ENCODE assay signal across 16 cellular contexts in genomic region chr12:116432321-116432750, GRCh38.
DNase-seq lines count a peak whose midpoint lies in the region; ATAC-seq and TF ChIP-seq lines count a peak whose summit lies in the region.
"Had no signal": no experiment of that assay in that cellular context is flagged by ENCODE, and none has a peak within 500 bp of the region (broad histone marks: within the 10 kb centered on the region; RNA-seq: fewer than 3 reads in every experiment).

No MANE protein-coding gene starts in this region.

- H3K27ac ChIP-seq in GM23248 (no peak overlapping the region), fibroblast of lung (ENCODE audit: insufficient read depth, low read length) (no peak overlapping the region)
- no peak overlapping the region for H3K27ac ChIP-seq in CD8-positive, alpha-beta T cell (ENCODE audit: low read depth, low read length)

- H3K27ac Mint-ChIP-seq in osteocyte (ENCODE audit: unreplicated experiment): peak overlapping the region; percentile 96
- H3K27ac Mint-ChIP-seq in CD8-positive, alpha-beta T cell: no peak overlapping the region
- H3K27ac Mint-ChIP-seq: activated CD4-positive, alpha-beta T cell treated with anti-CD3 and anti-CD28 coated beads, Interleukin-2, amount 10 ng/mL, durations not matched to agents 7 days and 5 days; B cell had no signal

- H3K4me1 Mint-ChIP-seq in osteocyte (ENCODE audit: unreplicated experiment): peaks cover 62% of the 10 kb centered on the region
- peaks cover 5% of the 10 kb centered on the region for H3K4me1 Mint-ChIP-seq in CD8-positive, alpha-beta T cell (ENCODE audit: low read depth)
- H3K4me1 Mint-ChIP-seq: B cell had no signal

- TF ChIP-seq CTCF in fibroblast of lung (conservative IDR thresholded peaks at IDR 0.05 in 1 of 2, IDR thresholded peaks at IDR 0.05 in 1 of 2; ENCODE audit: low read depth in 1 of 2, low read length in 2 of 2) (no peak), osteocyte (IDR thresholded peaks at IDR 0.05) (no peak)
- TF ChIP-seq CTCF in CD8-positive, alpha-beta T cell (IDR thresholded peaks at IDR 0.05): no peak

- H2AFZ ChIP-seq in GM23248: no peak overlapping the region
- H2AFZ ChIP-seq in fibroblast of lung (ENCODE audit: low read length): no peak overlapping the region

- intact Hi-C loops in CD8-positive, alpha-beta T cell (cut with DNase I, micrococcal nuclease): no loop called here

- 45 to 47% methylated on average over 4 of the region's 4 CpGs for whole genome bisulfite sequencing in GM23248 (ENCODE audit: low coverage in 1 of 2, low lambda C conversion rate in 2 of 2, missing lambda C conversion rate in 2 of 2), 2 experiments

- no peak overlapping the region for H3K4me3 ChIP-seq in GM23248
- H3K4me3 ChIP-seq in fibroblast of lung (replicated peaks in 1 of 4; ENCODE audit: control extremely low read depth in 1 of 4, insufficient read depth in 1 of 4, low read depth in 3 of 4, low read length in 4 of 4): no peak overlapping the region
- no peak overlapping the region for H3K4me3 ChIP-seq in CD8-positive, alpha-beta T cell (ENCODE audit: low read depth, low read length)

- H3K9me3 ChIP-seq in GM23248 (ENCODE audit: low read depth) (no peaks in the 10 kb centered on the region), fibroblast of lung (ENCODE audit: control insufficient read depth, insufficient read depth, low read depth, low read length) (no peaks in the 10 kb centered on the region)
- no peaks in the 10 kb centered on the region for H3K9me3 ChIP-seq in CD8-positive, alpha-beta T cell (ENCODE audit: low read length)

- peaks cover 27% of the 10 kb centered on the region for H3K4me1 ChIP-seq in GM23248 (ENCODE audit: insufficient read depth)
- H3K4me1 ChIP-seq in fibroblast of lung (ENCODE audit: control insufficient read depth, extremely low read depth, insufficient read depth, low read length): peaks cover 7% of the 10 kb centered on the region
- H3K4me1 ChIP-seq in CD8-positive, alpha-beta T cell (ENCODE audit: insufficient read depth, low read length): no peaks in the 10 kb centered on the region

- no peaks in the 10 kb centered on the region for H3K9me3 Mint-ChIP-seq in osteocyte (ENCODE audit: unreplicated experiment)
- H3K9me3 Mint-ChIP-seq in CD8-positive, alpha-beta T cell: no peaks in the 10 kb centered on the region
- H3K9me3 Mint-ChIP-seq: activated CD4-positive, alpha-beta T cell treated with anti-CD3 and anti-CD28 coated beads, Interleukin-2, amount 10 ng/mL, durations not matched to agents 7 days and 5 days had no signal

- peaks cover 16% of the 10 kb centered on the region for H3F3A ChIP-seq in GM23248 (ENCODE audit: insufficient read depth)

- POLR2A ChIA-PET in CD8-positive, alpha-beta T cell (lab: Charles Lee): no interaction called here

- peaks cover 3% of the 10 kb centered on the region for H3K36me3 Mint-ChIP-seq in osteocyte (ENCODE audit: unreplicated experiment)
- no peaks in the 10 kb centered on the region for H3K36me3 Mint-ChIP-seq in CD8-positive, alpha-beta T cell

- in situ Hi-C loops in GM23248 (cut with MboI): no loop called here

- H3K79me2 ChIP-seq in GM23248 (ENCODE audit: insufficient read depth) (no peaks in the 10 kb centered on the region), fibroblast of lung (ENCODE audit: control insufficient read depth, insufficient read depth, low read length) (no peaks in the 10 kb centered on the region)

- H3K27me3 ChIP-seq in GM23248 (replicated peaks; ENCODE audit: insufficient read depth) (no peaks in the 10 kb centered on the region), fibroblast of lung (ENCODE audit: control insufficient read depth, insufficient read depth, low read length) (no peaks in the 10 kb centered on the region)
- H3K27me3 ChIP-seq in CD8-positive, alpha-beta T cell (ENCODE audit: insufficient read depth, low read length): no peaks in the 10 kb centered on the region

- peak; percentile 48 for DNase-seq in GM23248
- DNase-seq in RPMI7951 (ENCODE audit: low read depth): peak; percentile 81
- peak; percentile 47 to 92 for DNase-seq in fibroblast of lung (ENCODE audit: low read depth in 2 of 2)
- no peak for DNase-seq in osteocyte (ENCODE audit: extremely low spot score, unreplicated experiment)
- no peak for DNase-seq in CD8-positive, alpha-beta T cell
- DNase-seq in effector CD4-positive, alpha-beta T cell: no peak
- DNase-seq: activated CD4-positive, alpha-beta T cell treated with anti-CD3 and anti-CD28 coated beads, Interleukin-2, amount 10 ng/mL, durations not matched to agents 7 days and 5 days; activated naive CD4-positive, alpha-beta T cell; cortex of kidney; GF-D8; left cardiac atrium; NCI-H1092; NCI-H774; stimulated activated CD4-positive, alpha-beta T cell treated with anti-CD3 and anti-CD28 coated beads, Interleukin-2, amount 100 ng/mL, for 48 hours had no signal

- H3K4me2 ChIP-seq in GM23248 (ENCODE audit: unreplicated experiment) (no peak overlapping the region), fibroblast of lung (ENCODE audit: extremely low read depth, insufficient read depth, low read length) (no peak overlapping the region)

- no peak overlapping the region for H3K9ac ChIP-seq in GM23248
- no peak overlapping the region for H3K9ac ChIP-seq in fibroblast of lung (ENCODE audit: insufficient read depth, low read length)

- CTCF ChIA-PET in CD8-positive, alpha-beta T cell (lab: Charles Lee): no interaction called here

- no peaks in the 10 kb centered on the region for H3K9me2 ChIP-seq in GM23248 (ENCODE audit: insufficient read depth)

- H3K27me3 Mint-ChIP-seq in osteocyte (ENCODE audit: unreplicated experiment): no peaks in the 10 kb centered on the region
- H3K27me3 Mint-ChIP-seq in CD8-positive, alpha-beta T cell (ENCODE audit: low read depth): no peaks in the 10 kb centered on the region
- H3K27me3 Mint-ChIP-seq: B cell had no signal

- no peak for ATAC-seq in CD8-positive, alpha-beta T cell
- ATAC-seq in GM19467 (IDR thresholded peaks at IDR 0.05; ENCODE audit: unreplicated experiment): no peak

- no peaks in the 10 kb centered on the region for H4K20me1 ChIP-seq in GM23248 (ENCODE audit: insufficient read depth)
- no peaks in the 10 kb centered on the region for H4K20me1 ChIP-seq in fibroblast of lung (ENCODE audit: control insufficient read depth, extremely low read depth, insufficient read depth, low read length)

- no peak overlapping the region for H3K4me3 Mint-ChIP-seq in osteocyte (ENCODE audit: unreplicated experiment)
- H3K4me3 Mint-ChIP-seq in CD8-positive, alpha-beta T cell: no peak overlapping the region
- H3K4me3 Mint-ChIP-seq: activated CD4-positive, alpha-beta T cell treated with anti-CD3 and anti-CD28 coated beads, Interleukin-2, amount 10 ng/mL, durations not matched to agents 7 days and 5 days; B cell had no signal

- H3K36me3 ChIP-seq in GM23248 (ENCODE audit: low read depth): no peaks in the 10 kb centered on the region
- no peaks in the 10 kb centered on the region for H3K36me3 ChIP-seq in fibroblast of lung (ENCODE audit: control insufficient read depth, insufficient read depth, low read length)
- H3K36me3 ChIP-seq in CD8-positive, alpha-beta T cell (ENCODE audit: insufficient read depth, low read length): no peaks in the 10 kb centered on the region

Comparison
In these comparisons a context has a peak if more than half of its experiments do, and no peak if none do; other contexts are left out.
1. DNase-seq: peak in GM23248 (single experiment), RPMI7951 (single experiment) and fibroblast of lung (2 of 2); none in osteocyte (single experiment), CD8-positive, alpha-beta T cell (0 of 7) and effector CD4-positive, alpha-beta T cell (single experiment).